Comparison of ENCODE assay signal across 21 cellular contexts in the genomic region with DNA sequence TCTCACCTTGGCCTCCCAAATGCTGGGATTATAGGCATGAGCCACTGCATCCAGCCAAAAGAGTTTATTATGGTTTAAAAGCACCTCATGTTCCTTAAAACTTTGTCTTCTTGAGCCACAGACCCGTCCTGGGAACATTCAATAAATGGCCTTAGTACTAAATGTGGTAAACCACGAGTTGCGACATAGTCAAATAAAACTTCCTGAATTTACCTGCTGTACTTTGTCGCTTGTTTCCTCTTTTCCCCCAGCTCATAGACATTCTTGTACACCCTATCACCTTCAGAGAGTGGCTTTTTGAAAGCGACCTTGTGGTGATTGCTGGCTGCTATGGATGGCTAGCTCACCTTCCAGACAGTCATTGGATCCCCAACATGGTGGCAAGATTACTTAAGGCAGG.
DNase-seq lines count a peak whose midpoint lies in the region; ATAC-seq, FAIRE-seq and TF ChIP-seq lines count a peak whose summit lies in the region.
"Had no signal": no experiment of that assay in that cellular context is flagged by ENCODE, and none has a peak within 500 bp of the region (broad histone marks: within the 10 kb centered on the region; RNA-seq: fewer than 3 reads in every experiment).

No MANE protein-coding gene starts in this region.

- H3K27me3 ChIP-seq in H1 (replicated peaks in 1 of 4; ENCODE audit: control insufficient read depth in 3 of 4, extremely low read depth in 1 of 4, insufficient read depth in 3 of 4, low read length in 3 of 4) (no peaks in the 10 kb centered on the region), small intestine (ENCODE audit: control insufficient read depth in 2 of 2, insufficient read depth in 2 of 2, low read length in 2 of 2) (no peaks in the 10 kb centered on the region), Karpas-422 (ENCODE audit: low read length) (no peaks in the 10 kb centered on the region)
- H3K27me3 ChIP-seq: breast epithelium had no signal

- H3K56ac ChIP-seq in H1 (replicated peaks; ENCODE audit: insufficient read length, low read depth, low read length), result no peak overlapping the region

- H3K9me2 ChIP-seq in Karpas-422 (replicated peaks; ENCODE audit: insufficient read depth, low read length), result no peaks in the 10 kb centered on the region

- H3K4me3 ChIP-seq in NB4 (ENCODE audit: low read depth, low read length), result no peak overlapping the region
- no peak overlapping the region for H3K4me3 ChIP-seq in H1 (ENCODE audit: extremely low read depth in 1 of 4, insufficient read depth in 2 of 4, low read depth in 3 of 4, low read length in 4 of 4)
- no peak overlapping the region for H3K4me3 ChIP-seq in small intestine (ENCODE audit: low read depth in 1 of 2, low read length in 2 of 2)
- H3K4me3 ChIP-seq in Karpas-422 (ENCODE audit: low read length), result no peak overlapping the region
- H3K4me3 ChIP-seq: breast epithelium, PC-9 had no signal

- ATAC-seq in GM19467 (IDR thresholded peaks at IDR 0.05; ENCODE audit: unreplicated experiment), result no peak

- H3K36me3 ChIP-seq in H1 (ENCODE audit: control insufficient read depth in 2 of 4, insufficient read depth in 4 of 4, low read length in 3 of 4), result no peaks in the 10 kb centered on the region; a peak in 1 of 8 replicates
- no peaks in the 10 kb centered on the region for H3K36me3 ChIP-seq in small intestine (ENCODE audit: control insufficient read depth in 2 of 2, insufficient read depth in 2 of 2, low read length in 2 of 2)
- no peaks in the 10 kb centered on the region for H3K36me3 ChIP-seq in Karpas-422 (ENCODE audit: insufficient read depth, low read length)
- H3K36me3 ChIP-seq: breast epithelium, WERI-Rb-1 had no signal

- H2BK5ac ChIP-seq in H1 (ENCODE audit: low read depth, low read length), result no peak overlapping the region

- WGBS in H1 (ENCODE audit: extremely low coverage in 1 of 2, insufficient coverage in 1 of 2, insufficient read length in 1 of 2, insufficient replicate concordance in 2 of 2, low coverage in 1 of 2, low lambda C conversion rate in 2 of 2, missing lambda C conversion rate in 1 of 2), 2 experiments, result 93% methylated on average over 5 of the region's 5 CpGs; no CpG with 5 or more reads in 1 of the 2 experiments
- WGBS in small intestine, 3 donors, result 55 to 71% (median 58%) methylated on average over 5 of the region's 5 CpGs

- H3K4me1 ChIP-seq in H1 (replicated peaks in 1 of 4; ENCODE audit: control insufficient read depth in 3 of 4, insufficient read depth in 4 of 4, low read length in 3 of 4), result no peaks in the 10 kb centered on the region; a peak in 1 of 7 replicates
- H3K4me1 ChIP-seq in small intestine (ENCODE audit: control insufficient read depth in 2 of 2, insufficient read depth in 1 of 2, low read depth in 1 of 2, low read length in 1 of 2), result no peaks in the 10 kb centered on the region
- no peaks in the 10 kb centered on the region; the same call in 1 of the 2 replicates for H3K4me1 ChIP-seq in Karpas-422 (ENCODE audit: low read length)

- no peak overlapping the region for H3K18ac ChIP-seq in H1 (ENCODE audit: extremely low read depth, low read length)

- no peak overlapping the region for H3K23ac ChIP-seq in H1 (ENCODE audit: insufficient read length)

- H3K79me2 ChIP-seq in H1 (ENCODE audit: control insufficient read depth in 1 of 2, insufficient read depth in 2 of 2, low read length in 2 of 2) (no peaks in the 10 kb centered on the region), Karpas-422 (ENCODE audit: low read length) (no peaks in the 10 kb centered on the region)

- no peak overlapping the region for H4K91ac ChIP-seq in H1 (replicated peaks; ENCODE audit: insufficient read length, low read length)

- H3K4ac ChIP-seq in H1 (replicated peaks; ENCODE audit: insufficient read length, low read depth, low read length), result no peak overlapping the region

- no peak for TF ChIP-seq EP300 in H1 (IDR thresholded peaks at IDR 0.05; ENCODE audit: borderline replicate concordance in 1 of 2, low read depth in 2 of 2, low read length in 2 of 2)

- H3K9me3 ChIP-seq in H1 (ENCODE audit: insufficient read depth in 2 of 2, low read depth in 1 of 2, low read length in 1 of 2) (no peaks in the 10 kb centered on the region), small intestine (ENCODE audit: control insufficient read depth, low read depth) (no peaks in the 10 kb centered on the region), Karpas-422 (ENCODE audit: low read length) (no peaks in the 10 kb centered on the region)
- H3K9me3 ChIP-seq: breast epithelium had no signal

- TF ChIP-seq POLR2A in NB4 (IDR thresholded peaks at IDR 0.05; ENCODE audit: extremely low read depth, insufficient read length), result no peak
- no peak for TF ChIP-seq POLR2A in H1 (IDR thresholded peaks at IDR 0.05; ENCODE audit: control extremely low read depth in 1 of 2, low read depth in 2 of 2, low read length in 2 of 2)

- CTCF ChIA-PET in H1 (lab: Charles Lee; ENCODE audit: partially characterized antibody), result interaction anchor here (0.6 kb wide), 1 partner anchor 695 kb away, joined by 3 read pairs; no protein-coding TSS in a partner anchor

- no peak overlapping the region for H4K5ac ChIP-seq in H1 (ENCODE audit: insufficient read length, low read depth, low read length)

- TF ChIP-seq RAD21 in H1 (IDR thresholded peaks at IDR 0.05 in 1 of 2, conservative IDR thresholded peaks at IDR 0.05 in 1 of 2; ENCODE audit: low read depth in 2 of 2, low read length in 2 of 2), result no peak

- H3K27ac ChIP-seq in H1 (ENCODE audit: low read depth, low read length), result no peak overlapping the region
- no peak overlapping the region for H3K27ac ChIP-seq in small intestine (ENCODE audit: low read depth in 1 of 2, low read length in 1 of 2)
- H3K27ac ChIP-seq in Karpas-422 (ENCODE audit: low read length), result no peak overlapping the region
- H3K27ac ChIP-seq: breast epithelium, PC-9, WERI-Rb-1 had no signal

- no peak overlapping the region for H4K8ac ChIP-seq in H1 (ENCODE audit: extremely low read depth, insufficient read depth, low read length)

- H3K9ac ChIP-seq in H1 (replicated peaks in 1 of 4; ENCODE audit: extremely low read depth in 1 of 4, low read depth in 3 of 4, low read length in 3 of 4), result no peak overlapping the region
- H3K9ac ChIP-seq in Karpas-422 (ENCODE audit: low read length), result no peak overlapping the region

- TF ChIP-seq CTCF in NB4 (IDR thresholded peaks at IDR 0.05; ENCODE audit: low read depth, low read length), result no peak
- TF ChIP-seq CTCF in H1 (IDR thresholded peaks at IDR 0.05; ENCODE audit: control extremely low read depth in 1 of 3, insufficient read depth in 1 of 3, low read depth in 1 of 3, low read length in 3 of 3), result no peak

- no peak overlapping the region for H2BK20ac ChIP-seq in H1 (ENCODE audit: low read length)

- no peak overlapping the region for H2BK12ac ChIP-seq in H1 (ENCODE audit: low read depth, low read length)

- no peak overlapping the region for H2BK120ac ChIP-seq in H1 (replicated peaks; ENCODE audit: low read depth, low read length)

- peak; percentile 72 for DNase-seq in HT-29 (ENCODE audit: low spot score)
- DNase-seq in NB4 (ENCODE audit: low read depth), result peak; percentile 77
- DNase-seq in H1 (ENCODE audit: low read depth in 1 of 2, low spot score in 2 of 2), result no peak
- peak; percentile 1 for DNase-seq in small intestine
- DNase-seq in hypothalamus (lab: John Stamatoyannopoulos, UW), result no peak
- no peak for DNase-seq in Karpas-422
- no peak for DNase-seq in NCI-H2171 treated with DMSO at 0.1 percent for 48 hours (lab: John Stamatoyannopoulos, UW)
- DNase-seq: activated CD8-positive, alpha-beta memory T cell treated with anti-CD3 and anti-CD28 coated beads, Interleukin-2, amount 50 U/mL, for 48 hours; activated effector memory CD4-positive, alpha-beta T cell treated with anti-CD3 and anti-CD28 coated beads, Interleukin-2, amount 50 U/mL, for 16 hours; cortex of kidney; NCI-H1417; NCI-H526 treated with DMSO at 0.1 percent for 48 hours; PC-9; retina; SIG-M5; stimulated activated CD4-positive, alpha-beta T cell treated with anti-CD3 and anti-CD28 coated beads, Interleukin-12 subunit alpha, Interleukin-12 subunit beta, amount 100 ng/mL, for 4 hours; stimulated activated CD8-positive, alpha-beta memory T cell treated with anti-CD3 and anti-CD28 coated beads, Interleukin-4, amount 100 ng/mL, for 48 hours; WERI-Rb-1 had no signal

- no peak overlapping the region for H3K4me2 ChIP-seq in H1 (ENCODE audit: insufficient read depth in 1 of 2, low read depth in 2 of 2, low read length in 2 of 2)
- H3K4me2 ChIP-seq in Karpas-422 (ENCODE audit: low read depth, low read length, poor library complexity, severe bottlenecking), result no peak overlapping the region
- H3K4me2 ChIP-seq: PC-9 had no signal

- FAIRE-seq in H1 (lab: Jason Lieb, UNC) (no peak), small intestine (lab: Jason Lieb, UNC) (no peak)
- FAIRE-seq: G401.6 had no signal

- H2AFZ ChIP-seq in H1 (ENCODE audit: low read length), result no peak overlapping the region
- no peak overlapping the region for H2AFZ ChIP-seq in Karpas-422 (ENCODE audit: low read length)
- H2AFZ ChIP-seq: PC-9 had no signal

- H3K14ac ChIP-seq in H1 (ENCODE audit: insufficient read length), result no peak overlapping the region

- H2BK15ac ChIP-seq in H1 (ENCODE audit: low read length), result no peak overlapping the region

- POLR2A ChIA-PET in H1 (lab: Charles Lee; ENCODE audit: partially characterized antibody), result no interaction called here

- H4K20me1 ChIP-seq in H1 (replicated peaks in 1 of 2; ENCODE audit: control insufficient read depth in 1 of 2, insufficient read depth in 2 of 2, low read length in 2 of 2) (no peaks in the 10 kb centered on the region), Karpas-422 (ENCODE audit: insufficient read depth, low read depth, low read length) (no peaks in the 10 kb centered on the region)

- no peaks in the 10 kb centered on the region for H3K23me2 ChIP-seq in H1 (ENCODE audit: low read depth, low read length)

- H2AK5ac ChIP-seq in H1 (ENCODE audit: low read depth, low read length), result no peak overlapping the region

- no peaks in the 10 kb centered on the region for H3K79me1 ChIP-seq in H1 (ENCODE audit: low read depth, low read length)

TF ChIP-seq in H1, 55 proteins besides CTCF, POLR2A, EP300 and RAD21:
- TF ChIP-seq SP4 (IDR thresholded peaks at IDR 0.05; ENCODE audit: low read length), result no peak
- peak; percentile 2; the same call in 1 of the 2 replicates for TF ChIP-seq CEBPB (IDR thresholded peaks at IDR 0.05; ENCODE audit: low read depth, low read length)
- no peak for TF ChIP-seq BRCA1 (IDR thresholded peaks at IDR 0.05; ENCODE audit: low read depth, low read length)
- TF ChIP-seq MAFK (IDR thresholded peaks at IDR 0.05; ENCODE audit: low read depth, low read length), result no peak

Comparison
In these comparisons a context has a peak if more than half of its experiments do, and no peak if none do; other contexts are left out.
1. DNase-seq: peak in HT-29 (single experiment), NB4 (single experiment) and small intestine (single experiment); none in H1 (0 of 2), hypothalamus (0 of 51), Karpas-422 (single experiment) and NCI-H2171 treated with DMSO at 0.1 percent for 48 hours (single experiment).